Comparison of ENCODE assay signal across 12 cellular contexts in the genomic region with DNA sequence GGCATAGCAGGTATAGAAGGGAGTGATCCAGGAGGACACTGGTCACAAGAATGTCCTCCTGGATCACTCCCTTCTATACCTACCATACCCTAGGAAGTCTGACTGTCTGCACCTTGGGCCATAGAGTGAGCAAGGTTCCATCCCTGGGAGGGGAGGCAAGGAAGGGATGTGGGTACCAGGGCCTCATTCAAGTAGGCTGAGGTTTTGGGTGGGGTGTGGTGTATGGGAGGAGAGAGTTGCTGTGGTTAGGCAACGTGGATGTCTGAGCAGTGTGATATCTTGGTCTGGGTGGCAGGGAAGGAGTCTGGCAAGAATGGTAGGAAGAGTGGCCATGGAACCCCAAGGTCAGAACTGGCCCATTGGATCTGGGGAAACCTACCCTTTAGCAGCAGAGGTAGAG. TPM values are rescaled to one million over a fixed set of nuclear protein-coding genes. Genes with fewer than 3 reads are reported as not detected.
DNase-seq lines count a peak whose midpoint lies in the region; ATAC-seq and TF ChIP-seq lines count a peak whose summit lies in the region.
"Had no signal": no experiment of that assay in that cellular context is flagged by ENCODE, and none has a peak within 500 bp of the region (broad histone marks: within the 10 kb centered on the region; RNA-seq: fewer than 3 reads in every experiment).

No MANE protein-coding gene starts in this region.

- H3K4me1 ChIP-seq in CD4-positive, alpha-beta memory T cell (ENCODE audit: insufficient read depth, low read length), result peaks cover 83% of the 10 kb centered on the region
- no peaks in the 10 kb centered on the region for H3K4me1 ChIP-seq in osteoblast (ENCODE audit: insufficient read depth, low read length)
- H3K4me1 ChIP-seq in foreskin keratinocyte, result peaks cover 5% of the 10 kb centered on the region

- TF ChIP-seq CTCF in activated B cell treated with CpG ODN at 0.5 μM for 24 hours (IDR thresholded peaks at IDR 0.05), result no peak
- no peak for TF ChIP-seq CTCF in osteoblast (IDR thresholded peaks at IDR 0.05; ENCODE audit: extremely low read depth, low read depth, low read length)
- no peak for TF ChIP-seq CTCF in foreskin keratinocyte (conservative IDR thresholded peaks at IDR 0.05)

- intact Hi-C loops in CD4-positive, alpha-beta memory T cell (cut with micrococcal nuclease), result loop anchor here (1.0 to 10.0 kb wide), 3 partner anchors 14 to 1158 kb away; partner anchors contain the start of genes PPFIBP2, RPL27A and TRIM66
- intact Hi-C loops in activated B cell treated with CpG ODN at 0.5 μM for 24 hours (cut with micrococcal nuclease), result no loop called here
- intact Hi-C loops in dendritic cell treated with granulocyte-macrophage colony-stimulating factor and Interleukin-4, amounts not matched to agents 40 ng/mL and 50 ng/mL, for 4 days (cut with micrococcal nuclease), result no loop called here

- H3K4me3 Mint-ChIP-seq in CD4-positive, alpha-beta memory T cell, result peak overlapping the region; percentile 2 to 86 (median 75)
- no peak overlapping the region for H3K4me3 Mint-ChIP-seq in activated B cell treated with CpG ODN at 0.5 μM for 24 hours
- H3K4me3 Mint-ChIP-seq in dendritic cell treated with granulocyte-macrophage colony-stimulating factor and Interleukin-4, amounts not matched to agents 40 ng/mL and 50 ng/mL, for 4 days, result peak overlapping the region; percentile 20

- no peaks in the 10 kb centered on the region for H3K9me3 ChIP-seq in CD4-positive, alpha-beta memory T cell (ENCODE audit: control insufficient read depth in 1 of 2, low read length in 2 of 2)
- H3K9me3 ChIP-seq in osteoblast (ENCODE audit: low read depth, low read length), result no peaks in the 10 kb centered on the region

- H3K36me3 Mint-ChIP-seq in CD4-positive, alpha-beta memory T cell, result peaks cover 0 to 3% of the 10 kb centered on the region in 2 donors
- H3K36me3 Mint-ChIP-seq in activated B cell treated with CpG ODN at 0.5 μM for 24 hours (ENCODE audit: low read depth), result peaks cover 17% of the 10 kb centered on the region
- H3K36me3 Mint-ChIP-seq in dendritic cell treated with granulocyte-macrophage colony-stimulating factor and Interleukin-4, amounts not matched to agents 40 ng/mL and 50 ng/mL, for 4 days (ENCODE audit: low read depth), result peaks cover 47% of the 10 kb centered on the region

- H3K79me2 ChIP-seq in osteoblast (ENCODE audit: insufficient read depth, low read length), result no peaks in the 10 kb centered on the region

- H3K4me1 Mint-ChIP-seq in CD4-positive, alpha-beta memory T cell, result peaks cover 24 to 94% (median 41%) of the 10 kb centered on the region in 4 donors
- H3K4me1 Mint-ChIP-seq in activated B cell treated with CpG ODN at 0.5 μM for 24 hours, result peaks cover 45% of the 10 kb centered on the region
- no peaks in the 10 kb centered on the region for H3K4me1 Mint-ChIP-seq in dendritic cell treated with granulocyte-macrophage colony-stimulating factor and Interleukin-4, amounts not matched to agents 40 ng/mL and 50 ng/mL, for 4 days (ENCODE audit: low read depth)

- CTCF ChIA-PET in CD4-positive, alpha-beta memory T cell (lab: Charles Lee; ENCODE audit: partially characterized antibody), result interaction anchor here (1.5 kb wide), 1 partner anchor 14 kb away, joined by 7 read pairs; the partner anchor contains the start of gene PPFIBP2
- CTCF ChIA-PET in activated B cell treated with CpG ODN at 0.5 μM for 24 hours (lab: Charles Lee), result interaction anchor here (2.4 kb wide), 1 partner anchor 21 kb away, joined by 5 read pairs; no protein-coding TSS in a partner anchor

- H3K27me3 Mint-ChIP-seq in CD4-positive, alpha-beta memory T cell, result no peaks in the 10 kb centered on the region
- no peaks in the 10 kb centered on the region for H3K27me3 Mint-ChIP-seq in activated B cell treated with CpG ODN at 0.5 μM for 24 hours
- no peaks in the 10 kb centered on the region for H3K27me3 Mint-ChIP-seq in dendritic cell treated with granulocyte-macrophage colony-stimulating factor and Interleukin-4, amounts not matched to agents 40 ng/mL and 50 ng/mL, for 4 days

- no peak overlapping the region for H2AFZ ChIP-seq in osteoblast (ENCODE audit: low read length)

- H4K20me1 ChIP-seq in osteoblast (ENCODE audit: insufficient read depth, low read length), result no peaks in the 10 kb centered on the region

- POLR2A ChIA-PET in CD4-positive, alpha-beta memory T cell (lab: Charles Lee; ENCODE audit: partially characterized antibody), result interaction anchor here (1.3 kb wide), 1 partner anchor 51 kb away, joined by 4 read pairs; no protein-coding TSS in a partner anchor
- POLR2A ChIA-PET in activated B cell treated with CpG ODN at 0.5 μM for 24 hours (lab: Charles Lee), result interaction anchor here (1.3 kb wide), 1 partner anchor 14 kb away, joined by 3 read pairs; no protein-coding TSS in a partner anchor

- peak; percentile 63 to 76 (median 71) for DNase-seq in CD4-positive, alpha-beta memory T cell
- no peak for DNase-seq in activated B cell treated with CpG ODN at 0.5 μM for 24 hours
- DNase-seq in globus pallidus (ENCODE audit: low spot score), result no peak
- no peak for DNase-seq in osteoblast (ENCODE audit: insufficient read length, low spot score, missing footprints)
- DNase-seq in foreskin keratinocyte, result no peak
- DNase-seq in SK-N-DZ (ENCODE audit: low spot score), result no peak
- DNase-seq: amygdala, DMS79 treated with DMSO at 0.1 percent for 48 hours, NCI-H1436, SHP77 treated with DMSO at 0.1 percent for 48 hours had no signal

- peak overlapping the region; percentile 70 to 93 (median 86) for H3K27ac Mint-ChIP-seq in CD4-positive, alpha-beta memory T cell
- H3K27ac Mint-ChIP-seq in activated B cell treated with CpG ODN at 0.5 μM for 24 hours, result peak overlapping the region; percentile 20
- no peak overlapping the region for H3K27ac Mint-ChIP-seq in dendritic cell treated with granulocyte-macrophage colony-stimulating factor and Interleukin-4, amounts not matched to agents 40 ng/mL and 50 ng/mL, for 4 days

- ATAC-seq in GM21367 (IDR thresholded peaks at IDR 0.05; ENCODE audit: unreplicated experiment) (peak; percentile 33), activated B cell treated with CpG ODN at 0.5 μM for 24 hours (ENCODE audit: low read depth) (no peak), foreskin keratinocyte (no peak)

- no peaks in the 10 kb centered on the region for H3K36me3 ChIP-seq in CD4-positive, alpha-beta memory T cell (ENCODE audit: insufficient read depth, low read length)
- H3K36me3 ChIP-seq in osteoblast (ENCODE audit: insufficient read depth, low read length), result no peaks in the 10 kb centered on the region

- no peaks in the 10 kb centered on the region for H3K27me3 ChIP-seq in CD4-positive, alpha-beta memory T cell (ENCODE audit: insufficient read depth, low read length)
- H3K27me3 ChIP-seq in osteoblast (ENCODE audit: insufficient read depth, low read length) (peaks cover 2% of the 10 kb centered on the region), foreskin keratinocyte (no peaks in the 10 kb centered on the region)

- peak overlapping the region; percentile 13 for H3K27ac ChIP-seq in CD4-positive, alpha-beta memory T cell (ENCODE audit: low read depth, low read length)
- no peak overlapping the region for H3K27ac ChIP-seq in osteoblast (ENCODE audit: low read depth, low read length)
- H3K27ac ChIP-seq in foreskin keratinocyte, result no peak overlapping the region

- no peak overlapping the region for H3K4me3 ChIP-seq in CD4-positive, alpha-beta memory T cell (ENCODE audit: low read length in 2 of 2)
- no peak overlapping the region for H3K4me3 ChIP-seq in osteoblast (ENCODE audit: insufficient read depth, low read length)

- H3K9me3 Mint-ChIP-seq in CD4-positive, alpha-beta memory T cell, result no peaks in the 10 kb centered on the region
- H3K9me3 Mint-ChIP-seq in activated B cell treated with CpG ODN at 0.5 μM for 24 hours, result no peaks in the 10 kb centered on the region
- no peaks in the 10 kb centered on the region for H3K9me3 Mint-ChIP-seq in dendritic cell treated with granulocyte-macrophage colony-stimulating factor and Interleukin-4, amounts not matched to agents 40 ng/mL and 50 ng/mL, for 4 days

- no peak overlapping the region for H3K4me2 ChIP-seq in osteoblast (ENCODE audit: insufficient read depth, low read length)

RNA-seq across cellular contexts. Expression of gene PPFIBP2, which starts 13.2 kb away (rescaled TPM):
- total RNA-seq in CD4-positive, alpha-beta memory T cell, result 10 to 100 TPM; 18.5 to 22.0 TPM
- polyA plus RNA-seq in CD4-positive, alpha-beta memory T cell, result 10 to 100 TPM in 1 of 2 donors, 1 to 10 TPM in 1; 4.0 to 19.5 TPM
- total RNA-seq in activated B cell treated with CpG ODN at 0.5 μM for 24 hours (109 and 112 TPM in 2 replicates), osteoblast (16.8 and 25.0 TPM in 2 replicates), foreskin keratinocyte (2.1 and 4.3 TPM in 2 replicates)
- polyA plus RNA-seq in foreskin keratinocyte, result 1.4 and 2.2 TPM in 2 replicates
- polyA plus RNA-seq in SK-N-DZ (2014; cell fraction: cytosol; rRNA removed), result 0.14 and 0.23 TPM in 2 replicates
- not detected in 2 replicates for polyA plus RNA-seq in SK-N-DZ (2014; cell fraction: nucleus; rRNA removed)

RNA-seq across cellular contexts. Expression of gene OLFML1, which starts 41.7 kb away (rescaled TPM):
- total RNA-seq in CD4-positive, alpha-beta memory T cell, result not detected
- not detected for polyA plus RNA-seq in CD4-positive, alpha-beta memory T cell
- total RNA-seq in activated B cell treated with CpG ODN at 0.5 μM for 24 hours (not detected in 2 replicates), osteoblast (20.3 and 33.0 TPM in 2 replicates), foreskin keratinocyte (not detected in 2 replicates)
- not detected in 2 replicates for polyA plus RNA-seq in foreskin keratinocyte
- polyA plus RNA-seq in SK-N-DZ (2014; cell fraction: cytosol; rRNA removed), result not detected in 2 replicates
- not detected in 2 replicates for polyA plus RNA-seq in SK-N-DZ (2014; cell fraction: nucleus; rRNA removed)

Comparison
In these comparisons a context has a peak if more than half of its experiments do, and no peak if none do; other contexts are left out.
1. DNase-seq: peak in CD4-positive, alpha-beta memory T cell (5 of 5); none in activated B cell treated with CpG ODN at 0.5 μM for 24 hours (single experiment), globus pallidus (single experiment), osteoblast (single experiment), foreskin keratinocyte (0 of 2) and SK-N-DZ (single experiment).
2. RNA of gene OLFML1, which starts 41.7 kb away (total RNA-seq): 20.3 to 33.0 TPM in osteoblast; not detected in CD4-positive, alpha-beta memory T cell, not detected in activated B cell treated with CpG ODN at 0.5 μM for 24 hours and not detected in foreskin keratinocyte; every median in the first group is over 10 times any median in the second.